In the genomic region with DNA sequence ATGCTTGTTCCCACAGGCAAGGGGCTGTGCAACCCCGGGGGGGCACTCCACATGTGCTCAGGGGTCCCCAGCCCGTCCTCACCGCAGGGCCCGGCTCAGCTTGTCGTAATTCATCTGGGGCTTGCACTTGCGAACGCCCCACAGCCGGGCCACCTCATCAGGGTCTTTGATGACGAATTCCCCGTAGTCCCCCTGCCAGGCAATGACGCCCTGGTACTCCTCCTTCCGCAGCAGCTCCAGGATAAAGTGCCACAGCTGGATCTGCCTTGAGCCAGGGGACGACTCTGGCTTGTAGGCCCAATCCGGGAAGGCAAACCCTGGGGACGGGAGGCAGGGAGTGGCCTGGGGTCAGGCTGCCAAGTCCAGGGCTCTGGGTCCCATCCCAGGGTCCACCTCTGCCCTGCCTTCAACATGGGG, we compare ENCODE assay signal across 11 cellular contexts. TPM values are rescaled to one million over a fixed set of nuclear protein-coding genes. Genes with fewer than 3 reads are reported as not detected.
DNase-seq lines count a peak whose midpoint lies in the region; ATAC-seq and TF ChIP-seq lines count a peak whose summit lies in the region.
"Had no signal": no experiment of that assay in that cellular context is flagged by ENCODE, and none has a peak within 500 bp of the region (broad histone marks: within the 10 kb centered on the region; RNA-seq: fewer than 3 reads in every experiment).

No MANE protein-coding gene starts in this region.

- ATAC-seq in HCT116: no peak
- ATAC-seq in activated naive CD8-positive, alpha-beta T cell treated with anti-CD3 and anti-CD28 coated beads, Interleukin-2, amount 10 ng/mL, durations not matched to agents 7 days and 5 days (ENCODE audit: low read depth): no peak

- RAD21 ChIA-PET in HCT116 (lab: Charles Lee; ENCODE audit: low non-redundant PET in 1 of 2, low total read pairs in 2 of 2, uncharacterized antibody in 2 of 2, unreplicated experiment in 2 of 2): no interaction called here

- intact Hi-C loops in HCT116 (cut with micrococcal nuclease): no loop called here

- H3K36me3 Mint-ChIP-seq in activated naive CD8-positive, alpha-beta T cell treated with anti-CD3 and anti-CD28 coated beads, Interleukin-2, amount 10 ng/mL, durations not matched to agents 7 days and 5 days: no peaks in the 10 kb centered on the region
- H3K36me3 Mint-ChIP-seq in endodermal cell (ENCODE audit: low read depth): peaks cover 15% of the 10 kb centered on the region

- WGBS in smooth muscle cell (ENCODE audit: low lambda C conversion rate): 94% methylated on average over 15 of the region's 15 CpGs
- 94 to 96% methylated on average over 11 to 15 of the region's 15 CpGs for WGBS in endodermal cell (ENCODE audit: insufficient coverage in 1 of 2, insufficient read length in 1 of 2), 2 experiments

- POLR2A ChIA-PET in HCT116 (lab: Charles Lee): interaction anchor here (0.8 kb wide), 1 partner anchor 29 kb away, joined by 4 read pairs; no protein-coding TSS in a partner anchor
- POLR2A ChIA-PET in activated naive CD8-positive, alpha-beta T cell treated with anti-CD3 and anti-CD28 coated beads, Interleukin-2, amount 10 ng/mL, durations not matched to agents 7 days and 5 days (lab: Charles Lee): interaction anchor here (0.5 to 2.8 kb wide), 7 partner anchors 8 to 160 kb away, joined by 3 to 10 read pairs (median 6); a partner anchor contains a TSS

- CTCF ChIA-PET in HCT116 (lab: Charles Lee): no interaction called here

- H3K4me1 ChIP-seq in HCT116 (ENCODE audit: control insufficient read depth in 1 of 2, insufficient read depth in 2 of 2, low read length in 2 of 2) (peaks cover 22 to 47% of the 10 kb centered on the region in 2 experiments), right atrium auricular region (peaks cover 0 to 79% of the 10 kb centered on the region in 2 donors), smooth muscle cell (ENCODE audit: low read depth) (peaks cover 17% of the 10 kb centered on the region), endodermal cell (ENCODE audit: control insufficient read depth, insufficient read depth, low read length) (no peaks in the 10 kb centered on the region)

- peaks cover 3% of the 10 kb centered on the region; the same call in 1 of the 2 replicates for H4K20me1 ChIP-seq in HCT116 (ENCODE audit: insufficient read depth)
- peaks cover 78% of the 10 kb centered on the region for H4K20me1 ChIP-seq in smooth muscle cell (ENCODE audit: low read depth)

- no peaks in the 10 kb centered on the region for H3K9me2 ChIP-seq in HCT116 (ENCODE audit: insufficient read depth)

- no peak for TF ChIP-seq CTCF in HCT116 (IDR thresholded peaks at IDR 0.05 in 2 of 3, conservative IDR thresholded peaks at IDR 0.05 in 1 of 3; ENCODE audit: borderline replicate concordance in 1 of 3, insufficient read depth in 1 of 3, low read depth in 2 of 3, low read length in 2 of 3)
- no peak for TF ChIP-seq CTCF in right atrium auricular region (IDR thresholded peaks at IDR 0.05)
- no peak for TF ChIP-seq CTCF in smooth muscle cell (IDR thresholded peaks at IDR 0.05; ENCODE audit: borderline replicate concordance, insufficient read depth, poor library complexity, severe bottlenecking)
- TF ChIP-seq CTCF in endodermal cell (conservative IDR thresholded peaks at IDR 0.05): no peak

- H3K4me1 Mint-ChIP-seq in activated naive CD8-positive, alpha-beta T cell treated with anti-CD3 and anti-CD28 coated beads, Interleukin-2, amount 10 ng/mL, durations not matched to agents 7 days and 5 days: peaks cover 31% of the 10 kb centered on the region
- peaks cover 15% of the 10 kb centered on the region for H3K4me1 Mint-ChIP-seq in endodermal cell

- H3K4me2 ChIP-seq in HCT116 (ENCODE audit: low read length): no peak overlapping the region
- no peak overlapping the region for H3K4me2 ChIP-seq in smooth muscle cell

- no peaks in the 10 kb centered on the region for H3K27me3 ChIP-seq in HCT116 (ENCODE audit: insufficient read depth, low read length)
- no peaks in the 10 kb centered on the region for H3K27me3 ChIP-seq in right atrium auricular region
- no peaks in the 10 kb centered on the region for H3K27me3 ChIP-seq in smooth muscle cell (ENCODE audit: low read depth)
- no peaks in the 10 kb centered on the region for H3K27me3 ChIP-seq in endodermal cell (ENCODE audit: control insufficient read depth, insufficient read depth, low read length, poor library complexity, severe bottlenecking)

- H3K9me3 ChIP-seq in HCT116 (ENCODE audit: control insufficient read depth in 1 of 2, insufficient read depth in 1 of 2, low read depth in 1 of 2, low read length in 2 of 2) (no peaks in the 10 kb centered on the region), right atrium auricular region (no peaks in the 10 kb centered on the region), smooth muscle cell (replicated peaks; ENCODE audit: low read depth) (no peaks in the 10 kb centered on the region), endodermal cell (ENCODE audit: control insufficient read depth, low read length) (no peaks in the 10 kb centered on the region)

- no peaks in the 10 kb centered on the region for H3K9me3 Mint-ChIP-seq in activated naive CD8-positive, alpha-beta T cell treated with anti-CD3 and anti-CD28 coated beads, Interleukin-2, amount 10 ng/mL, durations not matched to agents 7 days and 5 days
- no peaks in the 10 kb centered on the region for H3K9me3 Mint-ChIP-seq in endodermal cell

- H3K79me2 ChIP-seq in HCT116 (ENCODE audit: insufficient read depth, low read length) (peaks cover 54% of the 10 kb centered on the region), smooth muscle cell (ENCODE audit: low read depth) (peaks cover 61% of the 10 kb centered on the region)

- no peak overlapping the region for H3K9ac ChIP-seq in HCT116 (ENCODE audit: low read length)
- no peak overlapping the region for H3K9ac ChIP-seq in smooth muscle cell (ENCODE audit: low read depth)
- H3K9ac ChIP-seq in endodermal cell (ENCODE audit: extremely low read depth, low read length, poor library complexity, severe bottlenecking): no peak overlapping the region

- TF ChIP-seq RAD21 in HCT116 (IDR thresholded peaks at IDR 0.05; ENCODE audit: low read depth): no peak

- peaks cover 27% of the 10 kb centered on the region for H3F3A ChIP-seq in smooth muscle cell (ENCODE audit: low read depth)

- no TSS peak for BruUV-seq in HCT116 (replicated peaks; lab: Mats Ljungman, UMichigan)

- peak overlapping the region; percentile 33; the same call in 1 of the 2 replicates for H3K27ac ChIP-seq in HCT116 (ENCODE audit: low read depth, low read length)
- peak overlapping the region; percentile 99 for H3K27ac ChIP-seq in right atrium auricular region
- H3K27ac ChIP-seq in smooth muscle cell (ENCODE audit: low read depth): peak overlapping the region; percentile 97
- H3K27ac ChIP-seq in endodermal cell (ENCODE audit: low read depth, low read length): no peak overlapping the region

- H2AFZ ChIP-seq in HCT116 (ENCODE audit: low read depth, low read length, poor library complexity, severe bottlenecking): no peak overlapping the region
- H2AFZ ChIP-seq in smooth muscle cell (ENCODE audit: low read depth): no peak overlapping the region

- H3K36me3 ChIP-seq in HCT116 (ENCODE audit: control insufficient read depth in 1 of 2, insufficient read depth in 2 of 2, low read length in 2 of 2) (peaks cover 0 to 7% of the 10 kb centered on the region in 2 experiments; a peak in 2 of 4 replicates), right atrium auricular region (peaks cover 17% of the 10 kb centered on the region), smooth muscle cell (ENCODE audit: low read depth) (no peaks in the 10 kb centered on the region), endodermal cell (ENCODE audit: control insufficient read depth, insufficient read depth, low read length) (peaks cover 15% of the 10 kb centered on the region)

- TF ChIP-seq POLR2A in HCT116 (IDR thresholded peaks at IDR 0.05; ENCODE audit: borderline replicate concordance, extremely low read depth, insufficient read depth, insufficient read length): no peak

- no peaks in the 10 kb centered on the region for H3K27me3 Mint-ChIP-seq in activated naive CD8-positive, alpha-beta T cell treated with anti-CD3 and anti-CD28 coated beads, Interleukin-2, amount 10 ng/mL, durations not matched to agents 7 days and 5 days
- H3K27me3 Mint-ChIP-seq in endodermal cell (ENCODE audit: insufficient read depth): no peaks in the 10 kb centered on the region

- peak overlapping the region; percentile 62 for H3K4me3 Mint-ChIP-seq in activated naive CD8-positive, alpha-beta T cell treated with anti-CD3 and anti-CD28 coated beads, Interleukin-2, amount 10 ng/mL, durations not matched to agents 7 days and 5 days
- H3K4me3 Mint-ChIP-seq in endodermal cell: no peak overlapping the region

- no peak overlapping the region for H3K4me3 ChIP-seq in HCT116 (replicated peaks in 1 of 2; ENCODE audit: low read depth in 1 of 2, low read length in 2 of 2)
- peak overlapping the region in 1 of 2 donors; percentile 97 for H3K4me3 ChIP-seq in right atrium auricular region
- no peak overlapping the region for H3K4me3 ChIP-seq in smooth muscle cell
- H3K4me3 ChIP-seq in endodermal cell (ENCODE audit: low read length): no peak overlapping the region

- H3K27ac Mint-ChIP-seq in activated naive CD8-positive, alpha-beta T cell treated with anti-CD3 and anti-CD28 coated beads, Interleukin-2, amount 10 ng/mL, durations not matched to agents 7 days and 5 days: peak overlapping the region; percentile 81
- no peak overlapping the region for H3K27ac Mint-ChIP-seq in endodermal cell

- DNase-seq in HCT116 (ENCODE audit: low read depth, low spot score) (no peak), right atrium auricular region (ENCODE audit: low spot score) (peak; percentile 73), smooth muscle cell (lab: John Stamatoyannopoulos, UW; ENCODE audit: unreplicated experiment) (no peak), NCI-H2171 (lab: John Stamatoyannopoulos, UW) (no peak), endodermal cell (no peak), islet precursor cell (no peak), NCI-H510A (lab: John Stamatoyannopoulos, UW) (no peak)
- no peak for DNase-seq in activated naive CD8-positive, alpha-beta T cell treated with anti-CD3 and anti-CD28 coated beads, Interleukin-2, amount 10 ng/mL, durations not matched to agents 7 days and 5 days
- DNase-seq: activated gamma-delta T cell treated with Interleukin-2 at 50 U/mL for 16 hours; NCI-H1105; stimulated activated CD4-positive, alpha-beta T cell treated with anti-CD3 and anti-CD28 coated beads, Interleukin-15, amount 100 ng/mL, for 24 hours had no signal

RNA-seq across cellular contexts. Expression of a gene that starts 4.7 kb away (rescaled TPM):
- 96.1 TPM for total RNA-seq in HCT116 (2021; ENCODE audit: unreplicated experiment)
- 55.7 and 62.1 TPM in 2 replicates for polyA plus RNA-seq in HCT116 (2012)
- total RNA-seq in activated naive CD8-positive, alpha-beta T cell treated with anti-CD3 and anti-CD28 coated beads, Interleukin-2, amount 10 ng/mL, durations not matched to agents 7 days and 5 days: 10 to 100 TPM; 51.1 to 57.5 TPM
- 10 to 100 TPM; 26.8 to 34.9 TPM for total RNA-seq in right atrium auricular region
- 20.5 and 43.9 TPM in 2 replicates for total RNA-seq in smooth muscle cell
- polyA plus RNA-seq in smooth muscle cell: 14.2 and 14.9 TPM in 2 replicates
- total RNA-seq in endodermal cell: 100 to 1,000 TPM; 106 to 138 TPM
- polyA plus RNA-seq in endodermal cell (2013, experiment 1 of 2): 70.5 TPM
- 59.5 TPM for polyA plus RNA-seq in endodermal cell (2013, experiment 2 of 2)

RNA-seq across cellular contexts. Expression of a gene that starts 7.9 kb away (rescaled TPM):
- 57.2 TPM for total RNA-seq in HCT116 (2021; ENCODE audit: unreplicated experiment)
- polyA plus RNA-seq in HCT116 (2012): 58.8 and 65.6 TPM in 2 replicates
- total RNA-seq in activated naive CD8-positive, alpha-beta T cell treated with anti-CD3 and anti-CD28 coated beads, Interleukin-2, amount 10 ng/mL, durations not matched to agents 7 days and 5 days: 10 to 100 TPM; 41.0 to 42.2 TPM
- 10 to 100 TPM; 18.1 to 27.9 TPM for total RNA-seq in right atrium auricular region
- 26.0 and 27.4 TPM in 2 replicates for total RNA-seq in smooth muscle cell
- polyA plus RNA-seq in smooth muscle cell: 34.6 and 39.0 TPM in 2 replicates
- total RNA-seq in endodermal cell: 10 to 100 TPM; 52.6 to 55.1 TPM
- 59.5 TPM for polyA plus RNA-seq in endodermal cell (2013, experiment 1 of 2)
- 52.7 TPM for polyA plus RNA-seq in endodermal cell (2013, experiment 2 of 2)

RNA-seq across cellular contexts. Expression of a gene that starts 18.8 kb away (rescaled TPM):
- total RNA-seq in HCT116 (2021; ENCODE audit: unreplicated experiment): 52.0 TPM
- 43.4 and 44.2 TPM in 2 replicates for polyA plus RNA-seq in HCT116 (2012)
- 10 to 100 TPM; 84.4 to 92.2 TPM for total RNA-seq in activated naive CD8-positive, alpha-beta T cell treated with anti-CD3 and anti-CD28 coated beads, Interleukin-2, amount 10 ng/mL, durations not matched to agents 7 days and 5 days
- total RNA-seq in right atrium auricular region: 10 to 100 TPM; 27.4 to 53.5 TPM
- 12.6 and 13.6 TPM in 2 replicates for total RNA-seq in smooth muscle cell
- 18.4 and 19.5 TPM in 2 replicates for polyA plus RNA-seq in smooth muscle cell
- total RNA-seq in endodermal cell: 10 to 100 TPM; 48.6 to 57.6 TPM
- polyA plus RNA-seq in endodermal cell (2013, experiment 1 of 2): 55.5 TPM
- polyA plus RNA-seq in endodermal cell (2013, experiment 2 of 2): 51.2 TPM

RNA-seq across cellular contexts. Expression of a gene that starts 30.1 kb away (rescaled TPM):
- total RNA-seq in HCT116 (2021; ENCODE audit: unreplicated experiment) (13.1 TPM), right atrium auricular region (1 to 10 TPM; 2.6 to 5.4 TPM), smooth muscle cell (5.0 and 5.9 TPM in 2 replicates), endodermal cell (10 to 100 TPM; 15.7 to 16.0 TPM)
- 7.1 TPM in 2 replicates for polyA plus RNA-seq in HCT116 (2012)
- 10 to 100 TPM; 19.6 to 20.6 TPM for total RNA-seq in activated naive CD8-positive, alpha-beta T cell treated with anti-CD3 and anti-CD28 coated beads, Interleukin-2, amount 10 ng/mL, durations not matched to agents 7 days and 5 days
- 12.0 and 12.1 TPM in 2 replicates for polyA plus RNA-seq in smooth muscle cell
- 9.6 TPM for polyA plus RNA-seq in endodermal cell (2013, experiment 1 of 2)
- 9.5 TPM for polyA plus RNA-seq in endodermal cell (2013, experiment 2 of 2)

RNA-seq across cellular contexts. Expression of a gene that starts 32.8 kb away (rescaled TPM):
- total RNA-seq in HCT116 (2021; ENCODE audit: unreplicated experiment) (32.7 TPM), right atrium auricular region (10 to 100 TPM; 19.2 to 24.8 TPM), smooth muscle cell (12.6 and 35.4 TPM in 2 replicates), endodermal cell (10 to 100 TPM; 25.8 to 28.0 TPM)
- 32.8 and 41.3 TPM in 2 replicates for polyA plus RNA-seq in HCT116 (2012)
- 10 to 100 TPM; 41.3 to 42.2 TPM for total RNA-seq in activated naive CD8-positive, alpha-beta T cell treated with anti-CD3 and anti-CD28 coated beads, Interleukin-2, amount 10 ng/mL, durations not matched to agents 7 days and 5 days
- 22.4 and 23.4 TPM in 2 replicates for polyA plus RNA-seq in smooth muscle cell
- 20.5 TPM for polyA plus RNA-seq in endodermal cell (2013, experiment 1 of 2)
- 15.9 TPM for polyA plus RNA-seq in endodermal cell (2013, experiment 2 of 2)
